18 cellular contexts compared by ENCODE assay signal in the genomic region with DNA sequence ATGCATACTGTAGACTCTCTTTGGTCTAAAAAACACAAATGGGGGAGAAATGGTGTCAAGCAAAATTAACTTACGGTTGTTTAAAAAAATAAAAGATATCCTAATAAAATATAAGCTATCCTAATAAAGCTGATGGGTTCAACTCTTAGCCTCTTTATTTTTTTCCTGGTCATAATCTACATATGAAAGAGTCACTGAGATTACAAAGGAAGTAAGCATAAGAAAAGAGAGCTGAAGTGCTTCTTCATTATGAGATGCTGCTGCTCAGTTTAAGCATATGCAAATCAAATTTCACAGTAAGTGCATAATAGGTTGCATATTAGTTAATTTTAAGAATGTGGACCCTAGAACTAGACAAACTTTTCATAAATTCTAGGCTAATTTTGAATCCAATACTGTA. TPM values are rescaled to one million over a fixed set of nuclear protein-coding genes. Genes with fewer than 3 reads are reported as not detected.
DNase-seq lines count a peak whose midpoint lies in the region; ATAC-seq, FAIRE-seq and TF ChIP-seq lines count a peak whose summit lies in the region.
"Had no signal": no experiment of that assay in that cellular context is flagged by ENCODE, and none has a peak within 500 bp of the region (broad histone marks: within the 10 kb centered on the region; RNA-seq: fewer than 3 reads in every experiment).

No MANE protein-coding gene starts in this region.

- H4K8ac ChIP-seq in H1 (ENCODE audit: extremely low read depth, insufficient read depth, low read length) (no peak overlapping the region), trophoblast cell (ENCODE audit: low read depth, low read length) (no peak overlapping the region)

- H2BK12ac ChIP-seq in H1 (ENCODE audit: low read depth, low read length) (no peak overlapping the region), trophoblast cell (ENCODE audit: low read length) (no peak overlapping the region)

- FAIRE-seq in H1 (lab: Jason Lieb, UNC), result no peak

- 0 out of 4 replicates have a peak overlapping the region, but pooled peaks of 1 of the 2 experiments have one; percentile 14 for H3K4me2 ChIP-seq in H1 (ENCODE audit: insufficient read depth in 1 of 2, low read depth in 2 of 2, low read length in 2 of 2)
- H3K4me2 ChIP-seq in trophoblast cell (ENCODE audit: low read length), result no peak overlapping the region
- H3K4me2 ChIP-seq: BLaER1 had no signal

- no peaks in the 10 kb centered on the region for H4K20me1 ChIP-seq in H1 (replicated peaks in 1 of 2; ENCODE audit: control insufficient read depth in 1 of 2, insufficient read depth in 2 of 2, low read length in 2 of 2)
- H4K20me1 ChIP-seq: BLaER1 had no signal

- no peak overlapping the region for H2BK20ac ChIP-seq in H1 (ENCODE audit: low read length)

- H4K91ac ChIP-seq in H1 (replicated peaks; ENCODE audit: insufficient read length, low read length), result no peak overlapping the region
- no peak overlapping the region for H4K91ac ChIP-seq in trophoblast cell (ENCODE audit: low read depth, low read length)

- in situ Hi-C loops in G401 (cut with HindIII; ENCODE audit: low sequenced_read_pairs), result no loop called here

- WGBS in H1 (ENCODE audit: extremely low coverage in 1 of 2, insufficient coverage in 1 of 2, insufficient read length in 1 of 2, insufficient replicate concordance in 2 of 2, low coverage in 1 of 2, low lambda C conversion rate in 2 of 2, missing lambda C conversion rate in 1 of 2), 2 experiments, result 68% methylated on average over 1 of the region's 1 CpG; no CpG with 5 or more reads in 1 of the 2 experiments
- no CpG with 5 or more reads among the region's 1 CpG for WGBS in trophoblast cell (ENCODE audit: extremely low coverage, insufficient coverage, insufficient read length)

- no peak overlapping the region for H3K4me3 ChIP-seq in SK-N-MC
- H3K4me3 ChIP-seq in H1 (ENCODE audit: extremely low read depth in 1 of 4, insufficient read depth in 2 of 4, low read depth in 3 of 4, low read length in 4 of 4), result peak overlapping the region in 1 of 4 experiments; percentile 19; a peak in 1 of 8 replicates
- no peak overlapping the region for H3K4me3 ChIP-seq in trophoblast cell (ENCODE audit: low read depth, low read length)
- H3K4me3 ChIP-seq: BLaER1, HAP-1 had no signal

- no peak overlapping the region for H2AK5ac ChIP-seq in H1 (ENCODE audit: low read depth, low read length)
- H2AK5ac ChIP-seq in trophoblast cell (ENCODE audit: low read length), result no peak overlapping the region

- CTCF ChIA-PET in H1 (lab: Charles Lee; ENCODE audit: partially characterized antibody), result no interaction called here

- no peaks in the 10 kb centered on the region for H3K27me3 Mint-ChIP-seq in natural killer cell (ENCODE audit: low read depth in 2 of 2)
- no peaks in the 10 kb centered on the region for H3K27me3 Mint-ChIP-seq in natural killer cell treated with Interleukin-12 subunit alpha and Interleukin-12 subunit beta and Interleukin-15 and Interleukin-18, amount 100 ng/mL, for 72 hours
- H3K27me3 Mint-ChIP-seq: CD4-positive, alpha-beta memory T cell had no signal

- no peak overlapping the region for H4K12ac ChIP-seq in trophoblast cell (ENCODE audit: low read depth, low read length)

- peaks cover 30% of the 10 kb centered on the region for H3K36me3 Mint-ChIP-seq in natural killer cell
- H3K36me3 Mint-ChIP-seq in natural killer cell treated with Interleukin-12 subunit alpha and Interleukin-12 subunit beta and Interleukin-15 and Interleukin-18, amount 100 ng/mL, for 72 hours, result peaks cover 40% of the 10 kb centered on the region

- H3K27ac ChIP-seq in SK-N-MC (peak overlapping the region; percentile 17; the same call in 1 of the 2 replicates), H1 (ENCODE audit: low read depth, low read length) (no peak overlapping the region), trophoblast cell (ENCODE audit: low read depth, low read length) (no peak overlapping the region)
- H3K27ac ChIP-seq: BLaER1 had no signal

- peaks cover 81% of the 10 kb centered on the region for H3K36me3 ChIP-seq in SK-N-MC (ENCODE audit: insufficient read depth, low read length)
- peaks cover 0 to 51% (median 23%) of the 10 kb centered on the region in 4 experiments for H3K36me3 ChIP-seq in H1 (ENCODE audit: control insufficient read depth in 2 of 4, insufficient read depth in 4 of 4, low read length in 3 of 4)
- peaks cover 19 to 38% of the 10 kb centered on the region in 2 experiments for H3K36me3 ChIP-seq in trophoblast cell (ENCODE audit: control insufficient read depth in 1 of 2, insufficient read depth in 2 of 2, low read length in 2 of 2)

- H3K27ac Mint-ChIP-seq in natural killer cell, result peak overlapping the region; percentile 5 to 92
- no peak overlapping the region for H3K27ac Mint-ChIP-seq in natural killer cell treated with Interleukin-12 subunit alpha and Interleukin-12 subunit beta and Interleukin-15 and Interleukin-18, amount 100 ng/mL, for 72 hours
- H3K27ac Mint-ChIP-seq: CD14-positive monocyte had no signal

- POLR2A ChIA-PET in H1 (lab: Charles Lee; ENCODE audit: partially characterized antibody), result interaction anchor here (0.6 kb wide), 1 partner anchor 571 kb away, joined by 3 read pairs; no protein-coding TSS in a partner anchor

- ATAC-seq in natural killer cell, result no peak
- no peak for ATAC-seq in natural killer cell treated with Interleukin-12 subunit alpha and Interleukin-12 subunit beta and Interleukin-15 and Interleukin-18, amount 100 ng/mL, for 72 hours

- no peaks in the 10 kb centered on the region for H3K23me2 ChIP-seq in H1 (ENCODE audit: low read depth, low read length)

- no peak overlapping the region for H2AFZ ChIP-seq in H1 (ENCODE audit: low read length)
- no peak overlapping the region for H2AFZ ChIP-seq in trophoblast cell (ENCODE audit: insufficient read depth, low read length, poor library complexity)

- no peaks in the 10 kb centered on the region for H3K27me3 ChIP-seq in H1 (replicated peaks in 1 of 4; ENCODE audit: control insufficient read depth in 3 of 4, extremely low read depth in 1 of 4, insufficient read depth in 3 of 4, low read length in 3 of 4)
- H3K27me3 ChIP-seq in trophoblast cell (ENCODE audit: insufficient read depth, low read length), result no peaks in the 10 kb centered on the region
- H3K27me3 ChIP-seq: BLaER1 had no signal

- H3K18ac ChIP-seq in H1 (ENCODE audit: extremely low read depth, low read length), result no peak overlapping the region; the same call in 1 of the 2 replicates
- H3K18ac ChIP-seq in trophoblast cell (ENCODE audit: low read length), result no peak overlapping the region

- TF ChIP-seq CTCF in natural killer cell (IDR thresholded peaks at IDR 0.05) (no peak), H1 (IDR thresholded peaks at IDR 0.05; ENCODE audit: control extremely low read depth in 1 of 3, insufficient read depth in 1 of 3, low read depth in 1 of 3, low read length in 3 of 3) (no peak)

- H3K9me3 ChIP-seq in SK-N-MC (ENCODE audit: low read depth, low read length) (no peaks in the 10 kb centered on the region), H1 (ENCODE audit: insufficient read depth in 2 of 2, low read depth in 1 of 2, low read length in 1 of 2) (no peaks in the 10 kb centered on the region), trophoblast cell (ENCODE audit: insufficient read depth, low read depth, low read length) (no peaks in the 10 kb centered on the region)
- H3K9me3 ChIP-seq: BLaER1, HAP-1 had no signal

- TF ChIP-seq POLR2A in H1 (IDR thresholded peaks at IDR 0.05; ENCODE audit: control extremely low read depth in 1 of 2, low read depth in 2 of 2, low read length in 2 of 2), result no peak

- no peaks in the 10 kb centered on the region for H3K79me2 ChIP-seq in H1 (ENCODE audit: control insufficient read depth in 1 of 2, insufficient read depth in 2 of 2, low read length in 2 of 2)
- H3K79me2 ChIP-seq in trophoblast cell (ENCODE audit: control insufficient read depth, insufficient read depth, low read length, poor library complexity), result no peaks in the 10 kb centered on the region

- no peak overlapping the region for H3K4me3 Mint-ChIP-seq in natural killer cell
- H3K4me3 Mint-ChIP-seq in natural killer cell treated with Interleukin-12 subunit alpha and Interleukin-12 subunit beta and Interleukin-15 and Interleukin-18, amount 100 ng/mL, for 72 hours, result no peak overlapping the region
- H3K4me3 Mint-ChIP-seq: CD14-positive monocyte; CD4-positive, alpha-beta memory T cell had no signal

- H3K79me1 ChIP-seq in H1 (ENCODE audit: low read depth, low read length) (no peaks in the 10 kb centered on the region), trophoblast cell (ENCODE audit: low read length) (no peaks in the 10 kb centered on the region)

- no peaks in the 10 kb centered on the region for H3K9me3 Mint-ChIP-seq in natural killer cell
- H3K9me3 Mint-ChIP-seq in natural killer cell treated with Interleukin-12 subunit alpha and Interleukin-12 subunit beta and Interleukin-15 and Interleukin-18, amount 100 ng/mL, for 72 hours, result no peaks in the 10 kb centered on the region
- H3K9me3 Mint-ChIP-seq: CD14-positive monocyte had no signal

- H2BK5ac ChIP-seq in H1 (ENCODE audit: low read depth, low read length), result peak overlapping the region; percentile 84; the same call in 1 of the 2 replicates
- no peak overlapping the region for H2BK5ac ChIP-seq in trophoblast cell (ENCODE audit: low read depth, low read length, poor library complexity)

- intact Hi-C loops in natural killer cell (cut with micrococcal nuclease), result no loop called here

- TF ChIP-seq EP300 in H1 (IDR thresholded peaks at IDR 0.05; ENCODE audit: borderline replicate concordance in 1 of 2, low read depth in 2 of 2, low read length in 2 of 2), result no peak

- H3K9ac ChIP-seq in SK-N-MC (ENCODE audit: insufficient read length) (no peak overlapping the region), H1 (replicated peaks in 1 of 4; ENCODE audit: extremely low read depth in 1 of 4, low read depth in 3 of 4, low read length in 3 of 4) (no peak overlapping the region), trophoblast cell (ENCODE audit: low read length) (no peak overlapping the region)
- H3K9ac ChIP-seq: BLaER1 had no signal

- DNase-seq in natural killer cell (no peak), SK-N-MC (ENCODE audit: low read depth, low spot score) (no peak), H1 (ENCODE audit: low read depth in 1 of 2, low spot score in 2 of 2) (no peak), NCI-H1417 (lab: John Stamatoyannopoulos, UW) (no peak), trophoblast cell (no peak), G401 (ENCODE audit: low spot score) (no peak)
- no peak for DNase-seq in natural killer cell treated with Interleukin-12 subunit alpha and Interleukin-12 subunit beta and Interleukin-15 and Interleukin-18, amount 100 ng/mL, for 72 hours (ENCODE audit: low spot score)
- DNase-seq: 8988T; CD4-positive, alpha-beta memory T cell; DMS153; DMS79; GF-D8; GOT3; IMR-90 had no signal

- H2BK120ac ChIP-seq in H1 (replicated peaks; ENCODE audit: low read depth, low read length), result no peak overlapping the region
- no peak overlapping the region for H2BK120ac ChIP-seq in trophoblast cell (ENCODE audit: insufficient read depth, low read length, poor library complexity)

- peaks cover 3 to 17% (median 13%) of the 10 kb centered on the region in 4 experiments; a peak in 5 of 7 replicates for H3K4me1 ChIP-seq in H1 (replicated peaks in 1 of 4; ENCODE audit: control insufficient read depth in 3 of 4, insufficient read depth in 4 of 4, low read length in 3 of 4)
- no peaks in the 10 kb centered on the region for H3K4me1 ChIP-seq in trophoblast cell (ENCODE audit: control insufficient read depth in 1 of 2, insufficient read depth in 2 of 2, low read length in 2 of 2)

- H3K4ac ChIP-seq in H1 (replicated peaks; ENCODE audit: insufficient read length, low read depth, low read length), result no peak overlapping the region
- no peak overlapping the region for H3K4ac ChIP-seq in trophoblast cell (ENCODE audit: low read depth, low read length)

- H4K5ac ChIP-seq in H1 (ENCODE audit: insufficient read length, low read depth, low read length), result peak overlapping the region; percentile 35

- H3K23ac ChIP-seq in H1 (ENCODE audit: insufficient read length) (no peak overlapping the region), trophoblast cell (ENCODE audit: low read length) (no peak overlapping the region)

- H3K56ac ChIP-seq in H1 (replicated peaks; ENCODE audit: insufficient read length, low read depth, low read length), result no peak overlapping the region

- H2BK15ac ChIP-seq in H1 (ENCODE audit: low read length), result no peak overlapping the region

- H3K14ac ChIP-seq in H1 (ENCODE audit: insufficient read length) (no peak overlapping the region), trophoblast cell (ENCODE audit: low read length) (no peak overlapping the region)

- no peak for TF ChIP-seq RAD21 in H1 (IDR thresholded peaks at IDR 0.05 in 1 of 2, conservative IDR thresholded peaks at IDR 0.05 in 1 of 2; ENCODE audit: low read depth in 2 of 2, low read length in 2 of 2)

- H3K4me1 Mint-ChIP-seq in natural killer cell, result peaks cover 24 to 33% of the 10 kb centered on the region in 2 donors
- peaks cover 16 to 19% of the 10 kb centered on the region in 2 donors for H3K4me1 Mint-ChIP-seq in natural killer cell treated with Interleukin-12 subunit alpha and Interleukin-12 subunit beta and Interleukin-15 and Interleukin-18, amount 100 ng/mL, for 72 hours (ENCODE audit: low read depth in 2 of 2)
- H3K4me1 Mint-ChIP-seq: CD14-positive monocyte had no signal

RNA-seq across cellular contexts. Expression of a gene that starts 59.9 kb away (rescaled TPM):
- not detected for total RNA-seq in natural killer cell
- total RNA-seq in natural killer cell treated with Interleukin-12 subunit alpha and Interleukin-12 subunit beta and Interleukin-15 and Interleukin-18, amount 100 ng/mL, for 72 hours, result under 1 TPM in 1 of 2 donors, not detected in 1; 0.14 TPM
- total RNA-seq in H1 (2021; fragmentation: NEBNext Ultra II Directional; extraction: Animal tissue kit (Norgen Biotek cat#: 25700)), result 14.6 and 16.3 TPM in 2 replicates
- polyA plus RNA-seq in H1 (2011; rRNA removed), result 6.8 and 7.7 TPM in 2 replicates
- polyA plus RNA-seq in H1 (2011; cell fraction: cytosol; rRNA removed), result 6.6 TPM
- 10.0 TPM for polyA plus RNA-seq in H1 (2011; cell fraction: nucleus; rRNA removed)
- polyA plus RNA-seq in H1 (2012, experiment 1 of 2), result 8.5 to 10.0 TPM (median 9.2 TPM) in 4 replicates
- 4.5 TPM for polyA plus RNA-seq in H1 (2012, experiment 2 of 2)
- 11.9 TPM for polyA plus RNA-seq in H1 (2013, experiment 1 of 2)
- 12.6 TPM for polyA plus RNA-seq in H1 (2013, experiment 2 of 2)
- polyA minus RNA-seq in H1 (2011; rRNA and poly(A)+ RNA removed), result 9.4 and 13.4 TPM in 2 replicates
- polyA minus RNA-seq in H1 (2011; cell fraction: cytosol; rRNA and poly(A)+ RNA removed), result 7.3 TPM
- 7.0 TPM for polyA minus RNA-seq in H1 (2011; cell fraction: nucleus; rRNA and poly(A)+ RNA removed)
- 0.11 and 0.15 TPM in 2 replicates for polyA plus RNA-seq in trophoblast cell (2013)
- total RNA-seq in G401 (2014; rRNA removed; shearing (Covaris generic)), result not detected in 2 replicates
- total RNA-seq: CD4-positive, alpha-beta memory T cell had no signal
- polyA plus RNA-seq: AG04450; CD4-positive, alpha-beta memory T cell had no signal

Comparison
In these comparisons a context has a peak if more than half of its experiments do, and no peak if none do; other contexts are left out.
1. H3K27ac Mint-ChIP-seq: peak in natural killer cell (2 of 2); none in natural killer cell treated with Interleukin-12 subunit alpha and Interleukin-12 subunit beta and Interleukin-15 and Interleukin-18, amount 100 ng/mL, for 72 hours (0 of 2).
2. RNA of a gene that starts 59.9 kb away (total RNA-seq): 14.6 to 16.3 TPM in H1; 0.14 TPM in natural killer cell treated with Interleukin-12 subunit alpha and Interleukin-12 subunit beta and Interleukin-15 and Interleukin-18, amount 100 ng/mL, for 72 hours, not detected in natural killer cell and not detected in G401; every median in the first group is over 10 times any median in the second.